In the genomic region with DNA sequence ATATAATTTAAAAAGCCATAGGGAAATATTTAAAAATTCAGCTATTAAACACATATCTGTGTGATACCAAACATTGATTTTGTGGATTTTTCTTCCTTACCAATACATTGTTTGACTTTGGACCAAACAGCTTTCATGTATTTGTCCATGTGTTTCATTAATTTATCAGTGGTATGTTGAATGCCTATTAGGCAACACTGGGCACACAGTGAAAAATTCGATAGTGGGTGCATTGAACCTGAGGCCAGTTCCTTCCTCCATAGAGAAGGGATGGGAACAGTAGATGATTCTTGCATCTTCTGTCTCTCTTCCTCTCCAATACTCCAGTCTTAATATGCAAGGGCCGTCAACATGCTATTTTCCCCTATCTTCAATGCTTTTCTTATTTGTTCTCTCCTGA, we compare ENCODE assay signal across 8 cellular contexts.
"Had no signal": no experiment of that assay in that cellular context is flagged by ENCODE, and none has a peak within 500 bp of the region (broad histone marks: within the 10 kb centered on the region; RNA-seq: fewer than 3 reads in every experiment).

No MANE protein-coding gene starts in this region.

- FAIRE-seq: K562 had no signal

- DNase-seq: GM23248, GOT3, H9, HCEC 1CT, IMR-90, KG1 had no signal

- H2AFZ ChIP-seq: GM23248 had no signal

- H3K9ac ChIP-seq: GM23248 had no signal

- H3K4me3 ChIP-seq: GM23248, K562 had no signal

- ATAC-seq: K562 had no signal

- H3K27ac ChIP-seq: GM23248, HL-60 had no signal
